11 cellular contexts compared by ENCODE assay signal in genomic region chr3:138578141-138578540, GRCh38. TPM values are rescaled to one million over a fixed set of nuclear protein-coding genes. Genes with fewer than 3 reads are reported as not detected.
DNase-seq lines count a peak whose midpoint lies in the region; ATAC-seq and TF ChIP-seq lines count a peak whose summit lies in the region.
"Had no signal": no experiment of that assay in that cellular context is flagged by ENCODE, and none has a peak within 500 bp of the region (broad histone marks: within the 10 kb centered on the region; RNA-seq: fewer than 3 reads in every experiment).

No MANE protein-coding gene starts in this region.

- no peak for DNase-seq in activated naive CD4-positive, alpha-beta T cell treated with anti-CD3 and anti-CD28 coated beads for 36 hours
- no peak for DNase-seq in OCI-M1 (lab: John Stamatoyannopoulos, UW)
- DNase-seq in ecto neural progenitor cell (ENCODE audit: low spot score): no peak
- no peak for DNase-seq in HuH-7 (ENCODE audit: low spot score)
- no peak for DNase-seq in glutamatergic neuron
- DNase-seq: NCI-H187 had no signal

- H3K4me1 Mint-ChIP-seq in activated naive CD4-positive, alpha-beta T cell treated with anti-CD3 and anti-CD28 coated beads, Interleukin-2, amount 50 U/mL, for 24 hours: peaks cover 33% of the 10 kb centered on the region
- peaks cover 25% of the 10 kb centered on the region for H3K4me1 Mint-ChIP-seq in activated naive CD4-positive, alpha-beta T cell treated with anti-CD3 and anti-CD28 coated beads for 36 hours (ENCODE audit: low read depth)
- H3K4me1 Mint-ChIP-seq in glutamatergic neuron (ENCODE audit: low read depth, unreplicated experiment): peaks cover 4% of the 10 kb centered on the region
- H3K4me1 Mint-ChIP-seq: neural crest cell had no signal

- peak overlapping the region; percentile 79 for H3K27ac Mint-ChIP-seq in activated naive CD4-positive, alpha-beta T cell treated with anti-CD3 and anti-CD28 coated beads, Interleukin-2, amount 50 U/mL, for 24 hours
- H3K27ac Mint-ChIP-seq in activated naive CD4-positive, alpha-beta T cell treated with anti-CD3 and anti-CD28 coated beads for 36 hours: no peak overlapping the region
- no peak overlapping the region for H3K27ac Mint-ChIP-seq in glutamatergic neuron (ENCODE audit: unreplicated experiment)
- H3K27ac Mint-ChIP-seq: GM23338 had no signal

- peak overlapping the region; percentile 79 for H3K4me2 ChIP-seq in OCI-LY3 (ENCODE audit: low read length)

- H3K4me3 Mint-ChIP-seq in activated naive CD4-positive, alpha-beta T cell treated with anti-CD3 and anti-CD28 coated beads, Interleukin-2, amount 50 U/mL, for 24 hours: peak overlapping the region; percentile 72
- H3K4me3 Mint-ChIP-seq in activated naive CD4-positive, alpha-beta T cell treated with anti-CD3 and anti-CD28 coated beads for 36 hours: no peak overlapping the region
- no peak overlapping the region for H3K4me3 Mint-ChIP-seq in glutamatergic neuron (ENCODE audit: unreplicated experiment)
- H3K4me3 Mint-ChIP-seq: GM23338, neural crest cell had no signal

- H2AFZ ChIP-seq in OCI-LY3 (ENCODE audit: low read depth, low read length): no peak overlapping the region

- peaks cover 27% of the 10 kb centered on the region for H3K36me3 Mint-ChIP-seq in activated naive CD4-positive, alpha-beta T cell treated with anti-CD3 and anti-CD28 coated beads, Interleukin-2, amount 50 U/mL, for 24 hours
- peaks cover 26% of the 10 kb centered on the region for H3K36me3 Mint-ChIP-seq in activated naive CD4-positive, alpha-beta T cell treated with anti-CD3 and anti-CD28 coated beads for 36 hours (ENCODE audit: low read depth)
- H3K36me3 Mint-ChIP-seq in glutamatergic neuron (ENCODE audit: unreplicated experiment): peaks cover 19% of the 10 kb centered on the region

- no peaks in the 10 kb centered on the region for H3K79me2 ChIP-seq in OCI-LY3 (ENCODE audit: low read length)

- H3K9me3 Mint-ChIP-seq in activated naive CD4-positive, alpha-beta T cell treated with anti-CD3 and anti-CD28 coated beads, Interleukin-2, amount 50 U/mL, for 24 hours: peaks cover 13% of the 10 kb centered on the region
- H3K9me3 Mint-ChIP-seq in activated naive CD4-positive, alpha-beta T cell treated with anti-CD3 and anti-CD28 coated beads for 36 hours: peaks cover 13% of the 10 kb centered on the region
- H3K9me3 Mint-ChIP-seq in glutamatergic neuron (ENCODE audit: unreplicated experiment): peaks cover 5% of the 10 kb centered on the region

- no peaks in the 10 kb centered on the region for H3K36me3 ChIP-seq in OCI-LY3 (replicated peaks; ENCODE audit: low read depth, low read length)

- no peak overlapping the region for H3K27ac ChIP-seq in OCI-LY3 (ENCODE audit: low read length)

- H3K4me1 ChIP-seq in OCI-LY3 (ENCODE audit: low read length): peaks cover 26% of the 10 kb centered on the region

- H4K20me1 ChIP-seq in OCI-LY3 (ENCODE audit: insufficient read depth, low read length): peaks cover 4% of the 10 kb centered on the region; the same call in 1 of the 2 replicates

- no peaks in the 10 kb centered on the region for H3K9me3 ChIP-seq in OCI-LY3 (ENCODE audit: insufficient read depth, low read length)

- H3K9ac ChIP-seq in OCI-LY3 (ENCODE audit: low read length): no peak overlapping the region

- H3K27me3 ChIP-seq in OCI-LY3 (ENCODE audit: low read depth, low read length): no peaks in the 10 kb centered on the region

- peak; percentile 86 for ATAC-seq in HG02852 (IDR thresholded peaks at IDR 0.05; ENCODE audit: unreplicated experiment)

- peak overlapping the region; percentile 50 for H3K4me3 ChIP-seq in OCI-LY3 (ENCODE audit: low read length)
- H3K4me3 ChIP-seq: GM23338 had no signal

- no peaks in the 10 kb centered on the region for H3K27me3 Mint-ChIP-seq in activated naive CD4-positive, alpha-beta T cell treated with anti-CD3 and anti-CD28 coated beads, Interleukin-2, amount 50 U/mL, for 24 hours
- H3K27me3 Mint-ChIP-seq in activated naive CD4-positive, alpha-beta T cell treated with anti-CD3 and anti-CD28 coated beads for 36 hours (ENCODE audit: low read depth): no peaks in the 10 kb centered on the region
- H3K27me3 Mint-ChIP-seq in glutamatergic neuron (ENCODE audit: unreplicated experiment): no peaks in the 10 kb centered on the region

- CTCF ChIA-PET in activated naive CD4-positive, alpha-beta T cell treated with anti-CD3 and anti-CD28 coated beads for 36 hours (lab: Charles Lee): interaction anchor here (0.6 to 5.3 kb wide), 4 partner anchors 16 to 342 kb away, joined by 3 to 27 read pairs (median 8); partner anchors contain the start of gene CEP70

- intact Hi-C loops in activated naive CD4-positive, alpha-beta T cell treated with anti-CD3 and anti-CD28 coated beads for 36 hours (cut with micrococcal nuclease): no loop called here

- no peak for TF ChIP-seq CTCF in OCI-LY3 (IDR thresholded peaks at IDR 0.05; ENCODE audit: low read depth, low read length)
- no peak for TF ChIP-seq CTCF in glutamatergic neuron (IDR thresholded peaks at IDR 0.05; ENCODE audit: partially characterized antibody, unreplicated experiment)

RNA-seq across cellular contexts. Expression of gene CEP70, which starts 15.9 kb away (rescaled TPM):
- total RNA-seq in activated naive CD4-positive, alpha-beta T cell treated with anti-CD3 and anti-CD28 coated beads for 36 hours: 10 to 100 TPM; 16.3 to 20.4 TPM
- 15.7 TPM for total RNA-seq in glutamatergic neuron (ENCODE audit: unreplicated experiment)

RNA-seq across cellular contexts. Expression of gene FAIM, which starts 30.4 kb away (rescaled TPM):
- total RNA-seq in activated naive CD4-positive, alpha-beta T cell treated with anti-CD3 and anti-CD28 coated beads for 36 hours: 1 to 10 TPM; 2.2 to 3.4 TPM
- total RNA-seq in glutamatergic neuron (ENCODE audit: unreplicated experiment): 14.7 TPM
